ENCODE assay signal across 1 cellular context in the genomic region with DNA sequence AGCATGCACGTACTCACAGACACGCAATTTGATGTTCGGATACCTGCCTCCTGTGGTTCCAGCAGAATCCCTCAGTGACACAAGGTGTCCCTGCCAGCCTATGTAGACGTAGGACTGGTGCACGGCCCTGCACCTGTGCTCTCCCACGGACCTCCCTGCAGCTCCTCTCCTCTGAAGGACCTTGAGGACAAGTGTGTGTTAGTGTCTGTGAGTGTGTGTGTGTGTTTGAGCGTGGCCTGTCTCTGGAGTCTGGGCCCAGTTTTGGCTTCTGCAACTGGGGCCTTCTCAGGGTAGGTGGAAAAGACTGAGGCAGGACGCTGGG.
TF ChIP-seq lines count a peak whose summit lies in the region.

No MANE protein-coding gene starts in this region.

TF ChIP-seq in HCT116, 20 proteins besides CTCF, POLR2A, EP300 and RAD21 (continued from another document):
- TF ChIP-seq, protein P1, sequence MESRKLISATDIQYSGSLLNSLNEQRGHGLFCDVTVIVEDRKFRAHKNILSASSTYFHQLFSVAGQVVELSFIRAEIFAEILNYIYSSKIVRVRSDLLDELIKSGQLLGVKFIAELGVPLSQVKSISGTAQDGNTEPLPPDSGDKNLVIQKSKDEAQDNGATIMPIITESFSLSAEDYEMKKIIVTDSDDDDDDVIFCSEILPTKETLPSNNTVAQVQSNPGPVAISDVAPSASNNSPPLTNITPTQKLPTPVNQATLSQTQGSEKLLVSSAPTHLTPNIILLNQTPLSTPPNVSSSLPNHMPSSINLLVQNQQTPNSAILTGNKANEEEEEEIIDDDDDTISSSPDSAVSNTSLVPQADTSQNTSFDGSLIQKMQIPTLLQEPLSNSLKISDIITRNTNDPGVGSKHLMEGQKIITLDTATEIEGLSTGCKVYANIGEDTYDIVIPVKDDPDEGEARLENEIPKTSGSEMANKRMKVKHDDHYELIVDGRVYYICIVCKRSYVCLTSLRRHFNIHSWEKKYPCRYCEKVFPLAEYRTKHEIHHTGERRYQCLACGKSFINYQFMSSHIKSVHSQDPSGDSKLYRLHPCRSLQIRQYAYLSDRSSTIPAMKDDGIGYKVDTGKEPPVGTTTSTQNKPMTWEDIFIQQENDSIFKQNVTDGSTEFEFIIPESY (IDR thresholded peaks at IDR 0.05; ENCODE audit: extremely low read depth, insufficient replicate concordance, low read length): no peak
TF ChIP-seq in HCT116: peak in this region for 0.
